ENCODE assay signal across 1 cellular context in the genomic region with DNA sequence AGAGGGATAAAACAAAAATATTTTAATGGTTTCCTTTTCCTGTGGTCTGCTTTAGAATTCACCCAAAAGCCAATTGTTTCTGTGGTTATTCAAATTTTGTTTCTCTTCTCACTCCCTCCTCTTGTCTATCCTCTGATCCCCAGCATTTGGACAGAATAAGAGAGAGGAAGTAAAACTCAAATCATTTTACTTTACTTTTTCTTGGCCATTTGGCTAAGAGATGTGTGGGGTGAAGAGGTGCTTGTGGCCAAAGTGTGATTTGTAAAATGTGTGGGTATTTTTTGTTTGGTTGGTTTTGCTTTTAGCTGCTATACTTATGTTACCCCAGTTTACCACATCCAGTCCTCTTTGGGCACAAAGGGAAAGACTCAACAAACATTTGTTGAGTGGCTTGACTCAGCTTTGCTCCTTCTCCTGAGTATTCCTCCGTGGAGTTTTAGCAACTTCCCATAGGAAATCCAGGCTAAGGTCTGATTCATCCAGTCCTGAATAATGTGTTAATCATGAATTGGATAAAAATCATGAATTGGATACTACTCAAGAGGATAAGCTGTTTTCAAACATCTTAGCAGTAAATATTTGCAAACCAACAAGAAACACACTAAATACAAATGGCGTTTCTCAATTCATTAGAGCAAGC.
TF ChIP-seq lines count a peak whose summit lies in the region.

No MANE protein-coding gene starts in this region.

TF ChIP-seq in GM12878, 131 proteins besides CTCF, POLR2A, EP300 and RAD21 (continued from another document and continues in another):
- TF ChIP-seq, protein P1, sequence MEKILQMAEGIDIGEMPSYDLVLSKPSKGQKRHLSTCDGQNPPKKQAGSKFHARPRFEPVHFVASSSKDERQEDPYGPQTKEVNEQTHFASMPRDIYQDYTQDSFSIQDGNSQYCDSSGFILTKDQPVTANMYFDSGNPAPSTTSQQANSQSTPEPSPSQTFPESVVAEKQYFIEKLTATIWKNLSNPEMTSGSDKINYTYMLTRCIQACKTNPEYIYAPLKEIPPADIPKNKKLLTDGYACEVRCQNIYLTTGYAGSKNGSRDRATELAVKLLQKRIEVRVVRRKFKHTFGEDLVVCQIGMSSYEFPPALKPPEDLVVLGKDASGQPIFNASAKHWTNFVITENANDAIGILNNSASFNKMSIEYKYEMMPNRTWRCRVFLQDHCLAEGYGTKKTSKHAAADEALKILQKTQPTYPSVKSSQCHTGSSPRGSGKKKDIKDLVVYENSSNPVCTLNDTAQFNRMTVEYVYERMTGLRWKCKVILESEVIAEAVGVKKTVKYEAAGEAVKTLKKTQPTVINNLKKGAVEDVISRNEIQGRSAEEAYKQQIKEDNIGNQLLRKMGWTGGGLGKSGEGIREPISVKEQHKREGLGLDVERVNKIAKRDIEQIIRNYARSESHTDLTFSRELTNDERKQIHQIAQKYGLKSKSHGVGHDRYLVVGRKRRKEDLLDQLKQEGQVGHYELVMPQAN (conservative IDR thresholded peaks at IDR 0.05), result no peak
- TF ChIP-seq RBBP5 (conservative IDR thresholded peaks at IDR 0.05) (no peak), TCF7 (IDR thresholded peaks at IDR 0.05; ENCODE audit: borderline replicate concordance) (no peak), CREB1 (IDR thresholded peaks at IDR 0.05; ENCODE audit: low read depth) (peak; percentile 48; the same call in 1 of the 2 replicates), CEBPZ (IDR thresholded peaks at IDR 0.05; ENCODE audit: low read depth, low read length) (no peak), POLR2AphosphoS5 (IDR thresholded peaks at IDR 0.05; ENCODE audit: low read length) (peak; percentile 25; the same call in 1 of the 2 replicates), MYC (IDR thresholded peaks at IDR 0.05; ENCODE audit: insufficient read depth, insufficient read length, insufficient replicate concordance, low read length, severe bottlenecking) (no peak), CREM (IDR thresholded peaks at IDR 0.05; ENCODE audit: low read depth) (peak; percentile 30; the same call in 1 of the 2 replicates), SIX5 (IDR thresholded peaks at IDR 0.05; ENCODE audit: low read depth, low read length, severe bottlenecking) (no peak), NFIC (IDR thresholded peaks at IDR 0.05; ENCODE audit: low read depth, low read length) (peak; percentile 95), SREBF1 (IDR thresholded peaks at IDR 0.05; ENCODE audit: low read length) (no peak), ZBED1 (IDR thresholded peaks at IDR 0.05; ENCODE audit: borderline replicate concordance) (peak; percentile 43; the same call in 1 of the 2 replicates), DPF2 (IDR thresholded peaks at IDR 0.05) (peak; percentile 84), SUZ12 (IDR thresholded peaks at IDR 0.05; ENCODE audit: unreplicated experiment) (no peak), CBFB (IDR thresholded peaks at IDR 0.05; ENCODE audit: low read depth) (peak; percentile 55; the same call in 1 of the 2 replicates), RAD51 (IDR thresholded peaks at IDR 0.05) (no peak), SP1 (IDR thresholded peaks at IDR 0.05; ENCODE audit: low read depth, low read length) (no peak), BMI1 (IDR thresholded peaks at IDR 0.05; ENCODE audit: borderline replicate concordance) (peak; percentile 67; the same call in 1 of the 2 replicates), ZNF207 (IDR thresholded peaks at IDR 0.05; ENCODE audit: borderline replicate concordance) (no peak), CBX5 (IDR thresholded peaks at IDR 0.05; ENCODE audit: low read depth) (peak; percentile 84; the same call in 1 of the 2 replicates), NRF1 (conservative IDR thresholded peaks at IDR 0.05; ENCODE audit: low read depth, low read length) (no peak), ASH2L (IDR thresholded peaks at IDR 0.05; ENCODE audit: borderline replicate concordance, low read depth) (no peak), SMAD1 (IDR thresholded peaks at IDR 0.05; ENCODE audit: low read depth, partially characterized antibody) (no peak), E4F1 (IDR thresholded peaks at IDR 0.05; ENCODE audit: borderline replicate concordance, partially characterized antibody) (no peak), CHD4 (IDR thresholded peaks at IDR 0.05) (no peak), RUNX3 (IDR thresholded peaks at IDR 0.05; ENCODE audit: low read length) (peak; percentile 99), ZNF622 (IDR thresholded peaks at IDR 0.05) (no peak), KAT2A (conservative IDR thresholded peaks at IDR 0.05; ENCODE audit: control insufficient read depth, low read depth, low read length) (no peak), BACH1 (IDR thresholded peaks at IDR 0.05; ENCODE audit: borderline replicate concordance) (peak; percentile 27; the same call in 1 of the 2 replicates), PAX5 (IDR thresholded peaks at IDR 0.05; ENCODE audit: borderline replicate concordance, low read depth, low read length) (peak; percentile 73; the same call in 1 of the 2 replicates), EED (IDR thresholded peaks at IDR 0.05; ENCODE audit: low read depth) (0 out of 2 replicates have a peak, but pooled peaks have one; percentile 51), EGR1 (IDR thresholded peaks at IDR 0.05; ENCODE audit: borderline replicate concordance in 1 of 2, low read depth in 2 of 2, low read length in 2 of 2) (no peak), FOXK2 (IDR thresholded peaks at IDR 0.05) (no peak), PAX8 (IDR thresholded peaks at IDR 0.05) (no peak), IRF3 (IDR thresholded peaks at IDR 0.05) (no peak), NR2F1 (conservative IDR thresholded peaks at IDR 0.05) (peak; percentile 90), CBX3 (IDR thresholded peaks at IDR 0.05; ENCODE audit: borderline replicate concordance, low read depth) (no peak), SMC3 (IDR thresholded peaks at IDR 0.05; ENCODE audit: borderline replicate concordance, low read length) (no peak)
- TF ChIP-seq, protein P2, sequence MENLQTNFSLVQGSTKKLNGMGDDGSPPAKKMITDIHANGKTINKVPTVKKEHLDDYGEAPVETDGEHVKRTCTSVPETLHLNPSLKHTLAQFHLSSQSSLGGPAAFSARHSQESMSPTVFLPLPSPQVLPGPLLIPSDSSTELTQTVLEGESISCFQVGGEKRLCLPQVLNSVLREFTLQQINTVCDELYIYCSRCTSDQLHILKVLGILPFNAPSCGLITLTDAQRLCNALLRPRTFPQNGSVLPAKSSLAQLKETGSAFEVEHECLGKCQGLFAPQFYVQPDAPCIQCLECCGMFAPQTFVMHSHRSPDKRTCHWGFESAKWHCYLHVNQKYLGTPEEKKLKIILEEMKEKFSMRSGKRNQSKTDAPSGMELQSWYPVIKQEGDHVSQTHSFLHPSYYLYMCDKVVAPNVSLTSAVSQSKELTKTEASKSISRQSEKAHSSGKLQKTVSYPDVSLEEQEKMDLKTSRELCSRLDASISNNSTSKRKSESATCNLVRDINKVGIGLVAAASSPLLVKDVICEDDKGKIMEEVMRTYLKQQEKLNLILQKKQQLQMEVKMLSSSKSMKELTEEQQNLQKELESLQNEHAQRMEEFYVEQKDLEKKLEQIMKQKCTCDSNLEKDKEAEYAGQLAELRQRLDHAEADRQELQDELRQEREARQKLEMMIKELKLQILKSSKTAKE (IDR thresholded peaks at IDR 0.05; ENCODE audit: low read depth, poor library complexity, severe bottlenecking), result peak; percentile 94
- TF ChIP-seq, protein P3, sequence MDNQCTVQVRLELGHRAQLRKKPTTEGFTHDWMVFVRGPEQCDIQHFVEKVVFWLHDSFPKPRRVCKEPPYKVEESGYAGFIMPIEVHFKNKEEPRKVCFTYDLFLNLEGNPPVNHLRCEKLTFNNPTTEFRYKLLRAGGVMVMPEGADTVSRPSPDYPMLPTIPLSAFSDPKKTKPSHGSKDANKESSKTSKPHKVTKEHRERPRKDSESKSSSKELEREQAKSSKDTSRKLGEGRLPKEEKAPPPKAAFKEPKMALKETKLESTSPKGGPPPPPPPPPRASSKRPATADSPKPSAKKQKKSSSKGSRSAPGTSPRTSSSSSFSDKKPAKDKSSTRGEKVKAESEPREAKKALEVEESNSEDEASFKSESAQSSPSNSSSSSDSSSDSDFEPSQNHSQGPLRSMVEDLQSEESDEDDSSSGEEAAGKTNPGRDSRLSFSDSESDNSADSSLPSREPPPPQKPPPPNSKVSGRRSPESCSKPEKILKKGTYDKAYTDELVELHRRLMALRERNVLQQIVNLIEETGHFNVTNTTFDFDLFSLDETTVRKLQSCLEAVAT (IDR thresholded peaks at IDR 0.05), result peak; percentile 88
- TF ChIP-seq, protein P4, sequence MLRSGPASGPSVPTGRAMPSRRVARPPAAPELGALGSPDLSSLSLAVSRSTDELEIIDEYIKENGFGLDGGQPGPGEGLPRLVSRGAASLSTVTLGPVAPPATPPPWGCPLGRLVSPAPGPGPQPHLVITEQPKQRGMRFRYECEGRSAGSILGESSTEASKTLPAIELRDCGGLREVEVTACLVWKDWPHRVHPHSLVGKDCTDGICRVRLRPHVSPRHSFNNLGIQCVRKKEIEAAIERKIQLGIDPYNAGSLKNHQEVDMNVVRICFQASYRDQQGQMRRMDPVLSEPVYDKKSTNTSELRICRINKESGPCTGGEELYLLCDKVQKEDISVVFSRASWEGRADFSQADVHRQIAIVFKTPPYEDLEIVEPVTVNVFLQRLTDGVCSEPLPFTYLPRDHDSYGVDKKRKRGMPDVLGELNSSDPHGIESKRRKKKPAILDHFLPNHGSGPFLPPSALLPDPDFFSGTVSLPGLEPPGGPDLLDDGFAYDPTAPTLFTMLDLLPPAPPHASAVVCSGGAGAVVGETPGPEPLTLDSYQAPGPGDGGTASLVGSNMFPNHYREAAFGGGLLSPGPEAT (IDR thresholded peaks at IDR 0.05; ENCODE audit: low read depth), result peak; percentile 90
- TF ChIP-seq, protein P5, sequence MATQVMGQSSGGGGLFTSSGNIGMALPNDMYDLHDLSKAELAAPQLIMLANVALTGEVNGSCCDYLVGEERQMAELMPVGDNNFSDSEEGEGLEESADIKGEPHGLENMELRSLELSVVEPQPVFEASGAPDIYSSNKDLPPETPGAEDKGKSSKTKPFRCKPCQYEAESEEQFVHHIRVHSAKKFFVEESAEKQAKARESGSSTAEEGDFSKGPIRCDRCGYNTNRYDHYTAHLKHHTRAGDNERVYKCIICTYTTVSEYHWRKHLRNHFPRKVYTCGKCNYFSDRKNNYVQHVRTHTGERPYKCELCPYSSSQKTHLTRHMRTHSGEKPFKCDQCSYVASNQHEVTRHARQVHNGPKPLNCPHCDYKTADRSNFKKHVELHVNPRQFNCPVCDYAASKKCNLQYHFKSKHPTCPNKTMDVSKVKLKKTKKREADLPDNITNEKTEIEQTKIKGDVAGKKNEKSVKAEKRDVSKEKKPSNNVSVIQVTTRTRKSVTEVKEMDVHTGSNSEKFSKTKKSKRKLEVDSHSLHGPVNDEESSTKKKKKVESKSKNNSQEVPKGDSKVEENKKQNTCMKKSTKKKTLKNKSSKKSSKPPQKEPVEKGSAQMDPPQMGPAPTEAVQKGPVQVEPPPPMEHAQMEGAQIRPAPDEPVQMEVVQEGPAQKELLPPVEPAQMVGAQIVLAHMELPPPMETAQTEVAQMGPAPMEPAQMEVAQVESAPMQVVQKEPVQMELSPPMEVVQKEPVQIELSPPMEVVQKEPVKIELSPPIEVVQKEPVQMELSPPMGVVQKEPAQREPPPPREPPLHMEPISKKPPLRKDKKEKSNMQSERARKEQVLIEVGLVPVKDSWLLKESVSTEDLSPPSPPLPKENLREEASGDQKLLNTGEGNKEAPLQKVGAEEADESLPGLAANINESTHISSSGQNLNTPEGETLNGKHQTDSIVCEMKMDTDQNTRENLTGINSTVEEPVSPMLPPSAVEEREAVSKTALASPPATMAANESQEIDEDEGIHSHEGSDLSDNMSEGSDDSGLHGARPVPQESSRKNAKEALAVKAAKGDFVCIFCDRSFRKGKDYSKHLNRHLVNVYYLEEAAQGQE (IDR thresholded peaks at IDR 0.05; ENCODE audit: low read depth, low read length), result no peak
